Comparison of ENCODE assay signal across 14 cellular contexts in the genomic region with DNA sequence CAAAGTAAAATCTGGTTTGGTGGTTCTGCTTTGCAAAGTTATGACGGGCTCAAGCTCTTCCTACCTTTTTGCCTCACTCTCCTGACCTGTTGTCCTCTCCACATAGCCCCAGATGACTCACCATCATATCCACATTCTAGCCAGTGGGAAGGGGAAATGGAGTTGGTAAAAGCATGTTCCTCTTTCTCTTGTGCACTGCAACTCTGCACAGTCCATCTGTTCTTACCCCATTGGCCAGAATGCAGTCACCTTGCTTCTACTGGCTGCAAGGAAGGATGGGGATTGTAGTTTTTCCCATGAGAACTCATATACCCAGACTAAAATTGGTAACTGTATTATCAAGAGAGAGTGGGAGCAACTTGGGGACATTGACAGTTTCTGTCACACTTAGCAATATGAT. TPM values are rescaled to one million over a fixed set of nuclear protein-coding genes. Genes with fewer than 3 reads are reported as not detected.
DNase-seq lines count a peak whose midpoint lies in the region; ATAC-seq, FAIRE-seq and TF ChIP-seq lines count a peak whose summit lies in the region.
"Had no signal": no experiment of that assay in that cellular context is flagged by ENCODE, and none has a peak within 500 bp of the region (broad histone marks: within the 10 kb centered on the region; RNA-seq: fewer than 3 reads in every experiment).

No MANE protein-coding gene starts in this region.

- BruUV-seq in HepG2 (replicated peaks; lab: Mats Ljungman, UMichigan): no TSS peak

- peaks cover 15% of the 10 kb centered on the region for H3K36me3 Mint-ChIP-seq in WTC11

- ATAC-seq in GM21529 (IDR thresholded peaks at IDR 0.05; ENCODE audit: unreplicated experiment) (peak; percentile 52), WTC11 (peak; percentile 62), HepG2 (no peak), HG02840 (IDR thresholded peaks at IDR 0.05; ENCODE audit: low FRiP score, unreplicated experiment) (no peak), GM18868 (IDR thresholded peaks at IDR 0.05; ENCODE audit: unreplicated experiment) (no peak)
- ATAC-seq: effector memory CD8-positive, alpha-beta T cell; K562 had no signal

- no peaks in the 10 kb centered on the region for H3K36me3 ChIP-seq in HepG2 (replicated peaks in 1 of 2; ENCODE audit: control insufficient read depth in 1 of 2, insufficient read depth in 2 of 2, low read length in 2 of 2)

- WGBS in HepG2 (ENCODE audit: low lambda C conversion rate): 0% methylated on average over 1 of the region's 1 CpG

- H3K27ac Mint-ChIP-seq in WTC11: no peak overlapping the region
- H3K27ac Mint-ChIP-seq: effector memory CD8-positive, alpha-beta T cell; nephron had no signal

- H3K9me3 ChIP-seq in HepG2 (ENCODE audit: low read length): peaks cover 6% of the 10 kb centered on the region; the same call in 1 of the 2 replicates

- H3K9ac ChIP-seq in HepG2 (ENCODE audit: insufficient read depth, low read depth, low read length): no peak overlapping the region

- peaks cover 16% of the 10 kb centered on the region for H3K4me1 Mint-ChIP-seq in WTC11

- CTCF ChIA-PET in WTC11 (lab: Charles Lee) (interaction anchor here (1.4 kb wide), 1 partner anchor 18 kb away, joined by 5 read pairs; no protein-coding TSS in a partner anchor), HepG2 (lab: Yijun Ruan, JAX; ENCODE audit: low intra/inter-chr PET ratio, low total read pairs) (interaction anchor here (1.6 kb wide), 1 partner anchor 821 kb away, joined by 9 read pairs; no protein-coding TSS in a partner anchor)

- no peaks in the 10 kb centered on the region for H3K4me1 ChIP-seq in HepG2 (ENCODE audit: insufficient read depth, low read length)

- no peak overlapping the region for H3K4me3 Mint-ChIP-seq in WTC11
- H3K4me3 Mint-ChIP-seq: effector memory CD8-positive, alpha-beta T cell; nephron had no signal

- no peak overlapping the region for H3K4me2 ChIP-seq in HepG2 (ENCODE audit: low read depth, low read length)

- H2AFZ ChIP-seq in HepG2 (ENCODE audit: low read length): no peak overlapping the region

- no peak overlapping the region for H3K27ac ChIP-seq in HepG2 (ENCODE audit: extremely low read length, insufficient read depth, low read length)
- H3K27ac ChIP-seq: SK-N-MC had no signal

- no peaks in the 10 kb centered on the region; a peak in 1 of 5 replicates for H3K27me3 ChIP-seq in HepG2 (ENCODE audit: control insufficient read depth in 1 of 2, insufficient read depth in 2 of 2, low read length in 2 of 2)

- H3K27me3 Mint-ChIP-seq in WTC11 (ENCODE audit: low read depth): no peaks in the 10 kb centered on the region

- TF ChIP-seq RAD21 in HepG2 (CRISPR knock-in tag; IDR thresholded peaks at IDR 0.05): no peak

- no peaks in the 10 kb centered on the region for H4K20me1 ChIP-seq in HepG2 (ENCODE audit: insufficient read depth, low read length)

- no peaks in the 10 kb centered on the region for H3K79me2 ChIP-seq in HepG2 (ENCODE audit: insufficient read depth, low read length)

- peak; percentile 52 for DNase-seq in LHCN-M2 (ENCODE audit: low read depth)
- no peak for DNase-seq in WTC11 (ENCODE audit: low spot score)
- no peak for DNase-seq in HepG2 (ENCODE audit: low spot score)
- no peak for DNase-seq in ecto neural progenitor cell (ENCODE audit: low spot score)
- no peak for DNase-seq in GM13976 (ENCODE audit: low spot score)
- DNase-seq: effector memory CD8-positive, alpha-beta T cell; small intestine had no signal

- intact Hi-C loops in HepG2 (cut with micrococcal nuclease; ENCODE audit: unreplicated experiment): loop anchor here (2.0 kb wide), 1 partner anchor 317 kb away; no protein-coding TSS in a partner anchor

- POLR2A ChIA-PET in WTC11 (lab: Charles Lee) (no interaction called here), HepG2 (lab: Yijun Ruan, JAX) (no interaction called here)

- TF ChIP-seq CTCF in WTC11 (IDR thresholded peaks at IDR 0.05) (no peak), HepG2 (CRISPR knock-in tag; IDR thresholded peaks at IDR 0.05) (no peak), GM13976 (IDR thresholded peaks at IDR 0.05; ENCODE audit: borderline replicate concordance, control extremely low read depth, extremely low read depth, insufficient read depth, missing control alignments) (no peak)

- in situ Hi-C loops in HepG2 (cut with HindIII; ENCODE audit: extremely low pct_ligation_motif_present, low pct_unique_long_range_greater_than_20kb): loop anchor here (25.0 kb wide), 2 partner anchors 316 to 816 kb away; no protein-coding TSS in a partner anchor
- in situ Hi-C loops in GM13976 (cut with MboI; ENCODE audit: low sequenced_read_pairs, unreplicated experiment): loop anchor here (25.0 kb wide), 1 partner anchor 816 kb away; no protein-coding TSS in a partner anchor

- TF ChIP-seq EP300 in HepG2 (IDR thresholded peaks at IDR 0.05; ENCODE audit: low read depth in 2 of 2, low read length in 2 of 2) (no peak), HepG2 (CRISPR knock-in tag; IDR thresholded peaks at IDR 0.05; ENCODE audit: borderline replicate concordance) (no peak)

- peaks cover 26% of the 10 kb centered on the region for H3K9me3 Mint-ChIP-seq in WTC11
- H3K9me3 Mint-ChIP-seq: effector memory CD8-positive, alpha-beta T cell had no signal

- no peak overlapping the region for H3K4me3 ChIP-seq in HepG2 (replicated peaks in 1 of 3; ENCODE audit: insufficient read depth in 1 of 3, low read depth in 2 of 3, low read length in 3 of 3)
- H3K4me3 ChIP-seq: K562, SK-N-MC had no signal

- no peak for TF ChIP-seq POLR2A in HepG2 (IDR thresholded peaks at IDR 0.05; ENCODE audit: insufficient read depth in 1 of 2, low read depth in 2 of 2, low read length in 2 of 2)

- FAIRE-seq in HepG2 (lab: Jason Lieb, UNC): no peak
- FAIRE-seq: K562, small intestine had no signal

TF ChIP-seq in WTC11, 78 proteins besides CTCF, POLR2A, EP300 and RAD21 (continues in another document):
- TF ChIP-seq PRRX2 (CRISPR knock-in tag; IDR thresholded peaks at IDR 0.05) (no peak), NR3C1 (CRISPR knock-in tag; conservative IDR thresholded peaks at IDR 0.05; ENCODE audit: low read depth) (no peak)
- TF ChIP-seq, protein P1, sequence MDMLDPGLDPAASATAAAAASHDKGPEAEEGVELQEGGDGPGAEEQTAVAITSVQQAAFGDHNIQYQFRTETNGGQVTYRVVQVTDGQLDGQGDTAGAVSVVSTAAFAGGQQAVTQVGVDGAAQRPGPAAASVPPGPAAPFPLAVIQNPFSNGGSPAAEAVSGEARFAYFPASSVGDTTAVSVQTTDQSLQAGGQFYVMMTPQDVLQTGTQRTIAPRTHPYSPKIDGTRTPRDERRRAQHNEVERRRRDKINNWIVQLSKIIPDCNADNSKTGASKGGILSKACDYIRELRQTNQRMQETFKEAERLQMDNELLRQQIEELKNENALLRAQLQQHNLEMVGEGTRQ (CRISPR knock-in tag; IDR thresholded peaks at IDR 0.05): peak; percentile 42
- TF ChIP-seq, protein P2, sequence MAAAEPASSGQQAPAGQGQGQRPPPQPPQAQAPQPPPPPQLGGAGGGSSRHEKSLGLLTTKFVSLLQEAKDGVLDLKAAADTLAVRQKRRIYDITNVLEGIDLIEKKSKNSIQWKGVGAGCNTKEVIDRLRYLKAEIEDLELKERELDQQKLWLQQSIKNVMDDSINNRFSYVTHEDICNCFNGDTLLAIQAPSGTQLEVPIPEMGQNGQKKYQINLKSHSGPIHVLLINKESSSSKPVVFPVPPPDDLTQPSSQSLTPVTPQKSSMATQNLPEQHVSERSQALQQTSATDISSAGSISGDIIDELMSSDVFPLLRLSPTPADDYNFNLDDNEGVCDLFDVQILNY (CRISPR knock-in tag; IDR thresholded peaks at IDR 0.05): no peak

TF ChIP-seq in HepG2, 621 proteins besides CTCF, POLR2A, EP300 and RAD21 (continues in another document):
- TF ChIP-seq YEATS4 (CRISPR knock-in tag; IDR thresholded peaks at IDR 0.05; ENCODE audit: borderline replicate concordance): no peak
- no peak for TF ChIP-seq POLR2G (IDR thresholded peaks at IDR 0.05; ENCODE audit: low read depth, low read length)
- TF ChIP-seq, protein P3, sequence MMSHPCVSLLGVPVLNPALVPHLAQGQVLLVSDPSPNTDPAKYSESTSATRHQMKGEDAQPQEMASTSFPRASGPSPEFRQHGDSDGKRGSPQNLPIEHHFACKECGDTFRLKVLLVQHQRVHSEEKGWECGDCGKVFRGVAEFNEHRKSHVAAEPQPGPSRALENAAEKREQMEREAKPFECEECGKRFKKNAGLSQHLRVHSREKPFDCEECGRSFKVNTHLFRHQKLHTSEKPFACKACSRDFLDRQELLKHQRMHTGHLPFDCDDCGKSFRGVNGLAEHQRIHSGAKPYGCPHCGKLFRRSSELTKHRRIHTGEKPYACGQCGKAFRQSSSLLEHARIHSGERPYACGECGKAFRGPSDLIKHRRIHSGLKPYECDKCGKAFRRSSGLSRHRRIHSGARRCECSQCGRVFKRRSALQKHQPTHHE (CRISPR knock-in tag; IDR thresholded peaks at IDR 0.05; ENCODE audit: borderline replicate concordance): no peak
- peak; percentile 55; the same call in 1 of the 2 replicates for TF ChIP-seq THAP11 (CRISPR knock-in tag; IDR thresholded peaks at IDR 0.05)

RNA-seq across cellular contexts. Expression of a gene that starts 50.4 kb away (rescaled TPM):
- total RNA-seq in LHCN-M2 (2014; rRNA removed) (not detected in 2 replicates), WTC11 (2021) (not detected in 3 replicates), HepG2 (2016; rRNA removed; fragmentation: Illumina TruSeq; extraction: Trizol) (not detected in 2 replicates)
- not detected for polyA plus RNA-seq in LHCN-M2 (2012)
- total RNA-seq in HepG2 (2016; cell fraction: cytosol; rRNA removed; fragmentation: Illumina TruSeq; extraction: Trizol; ENCODE audit: low read depth): not detected in 2 replicates
- total RNA-seq in HepG2 (2016; cell fraction: insoluble cytoplasmic fraction; rRNA removed; fragmentation: Illumina TruSeq; extraction: Trizol): not detected in 2 replicates
- total RNA-seq in HepG2 (2016; cell fraction: membrane; rRNA removed; fragmentation: Illumina TruSeq; extraction: Trizol): not detected in 2 replicates
- total RNA-seq in HepG2 (2016; cell fraction: nucleus; rRNA removed; fragmentation: Illumina TruSeq; extraction: Trizol): not detected in 2 replicates
- not detected in 2 replicates for polyA plus RNA-seq in HepG2 (2011; rRNA removed)
- polyA plus RNA-seq in HepG2 (2011; cell fraction: cytosol; rRNA removed): not detected in 2 replicates
- not detected in 2 replicates for polyA plus RNA-seq in HepG2 (2011; cell fraction: nucleus; rRNA removed)
- polyA plus RNA-seq in HepG2 (2012): not detected in 2 replicates
- not detected in 2 replicates for polyA plus RNA-seq in HepG2 (2016; cell fraction: cytosol; fragmentation: Illumina TruSeq; extraction: Trizol; ENCODE audit: low read depth)
- not detected in 2 replicates for polyA plus RNA-seq in HepG2 (2016; cell fraction: insoluble cytoplasmic fraction; fragmentation: Illumina TruSeq; extraction: Trizol; ENCODE audit: low read depth)
- polyA plus RNA-seq in HepG2 (2016; cell fraction: membrane; fragmentation: Illumina TruSeq; extraction: Trizol; ENCODE audit: low read depth): not detected in 2 replicates
- not detected in 2 replicates for polyA plus RNA-seq in HepG2 (2016; cell fraction: nucleus; fragmentation: Illumina TruSeq; extraction: Trizol; ENCODE audit: insufficient read depth, low read depth)
- not detected in 2 replicates for polyA minus RNA-seq in HepG2 (2011; rRNA and poly(A)+ RNA removed; ENCODE audit: low replicate concordance)
- not detected in 2 replicates for polyA minus RNA-seq in HepG2 (2011; cell fraction: cytosol; rRNA and poly(A)+ RNA removed)
- polyA minus RNA-seq in HepG2 (2011; cell fraction: nucleus; rRNA and poly(A)+ RNA removed): not detected in 2 replicates
- total RNA-seq: activated CD8-positive, alpha-beta memory T cell treated with anti-CD3 and anti-CD28 coated beads for 36 hours; K562 had no signal
- polyA plus RNA-seq: K562, small intestine had no signal

Comparison
In these comparisons a context has a peak if more than half of its experiments do, and no peak if none do; other contexts are left out.
1. ATAC-seq: peak in GM21529 (single experiment) and WTC11 (single experiment); none in HepG2 (single experiment), HG02840 (single experiment) and GM18868 (single experiment).